8 cellular contexts compared by ENCODE assay signal in genomic region chr17:65294184-65294719, GRCh38.
DNase-seq lines count a peak whose midpoint lies in the region; ATAC-seq, FAIRE-seq and TF ChIP-seq lines count a peak whose summit lies in the region.

No MANE protein-coding gene starts in this region.

- H3K4me3 ChIP-seq in WI38 (ENCODE audit: low read depth, low read length) (no peak overlapping the region), bronchial epithelial cell (ENCODE audit: low read depth, low read length) (no peak overlapping the region), kidney (ENCODE audit: low read length in 2 of 2) (no peak overlapping the region)

- H3K27ac ChIP-seq in kidney (ENCODE audit: low read depth in 2 of 2, low read length in 2 of 2), result no peak overlapping the region

- no peaks in the 10 kb centered on the region for H3K36me3 Mint-ChIP-seq in HFFc6 (ENCODE audit: low read depth)

- no peak overlapping the region for H3K4me3 Mint-ChIP-seq in HFFc6

- H3K36me3 ChIP-seq in bronchial epithelial cell (ENCODE audit: control insufficient read depth, insufficient read depth, low read length) (no peaks in the 10 kb centered on the region), kidney (ENCODE audit: control insufficient read depth in 1 of 2, insufficient read depth in 2 of 2, low read length in 2 of 2) (no peaks in the 10 kb centered on the region)

- peaks cover 0 to 2% of the 10 kb centered on the region in 2 donors for H3K4me1 ChIP-seq in kidney (ENCODE audit: control insufficient read depth in 1 of 2, insufficient read depth in 1 of 2, low read depth in 1 of 2, low read length in 2 of 2)

- no peaks in the 10 kb centered on the region; the same call in 1 of the 2 replicates for H3K4me1 Mint-ChIP-seq in HFFc6 (ENCODE audit: low read depth)

- H3K9me3 ChIP-seq in kidney (ENCODE audit: control insufficient read depth in 1 of 2, low read length in 2 of 2), result no peaks in the 10 kb centered on the region

- no peak overlapping the region for H3K27ac Mint-ChIP-seq in HFFc6

- FAIRE-seq in bronchial epithelial cell (lab: Jason Lieb, UNC) (no peak), kidney (lab: Jason Lieb, UNC) (no peak)

- no peak overlapping the region for H3K9ac ChIP-seq in kidney (ENCODE audit: low read length in 2 of 2)

- peak; percentile 82 for TF ChIP-seq CTCF in HFFc6 (IDR thresholded peaks at IDR 0.05)
- TF ChIP-seq CTCF in WI38 (IDR thresholded peaks at IDR 0.05; ENCODE audit: low read depth, low read length), result peak; percentile 79
- TF ChIP-seq CTCF in bronchial epithelial cell (IDR thresholded peaks at IDR 0.05; ENCODE audit: insufficient read depth, low read length, severe bottlenecking), result peak; percentile 87
- TF ChIP-seq CTCF in kidney (IDR thresholded peaks at IDR 0.05; ENCODE audit: borderline replicate concordance, extremely low read depth, insufficient read depth), result peak; percentile 77

- ATAC-seq in HG03108 (IDR thresholded peaks at IDR 0.05; ENCODE audit: unreplicated experiment), result no peak

- no peaks in the 10 kb centered on the region for H3K9me3 Mint-ChIP-seq in HFFc6

- no peaks in the 10 kb centered on the region for H3K27me3 ChIP-seq in bronchial epithelial cell (ENCODE audit: control insufficient read depth, insufficient read depth, low read length)

- peaks cover 9% of the 10 kb centered on the region for H3K27me3 Mint-ChIP-seq in HFFc6 (ENCODE audit: insufficient read depth)

- intact Hi-C loops in kidney (cut with DNase I), result no loop called here

- DNase-seq in DMS114 treated with DMSO at 0.1 percent for 48 hours (lab: John Stamatoyannopoulos, UW; ENCODE audit: unreplicated experiment), result peak; percentile 47
- DNase-seq in HFFc6, result peak; percentile 45
- DNase-seq in NCI-H2107 treated with DMSO at 0.1 percent for 48 hours (lab: John Stamatoyannopoulos, UW; ENCODE audit: unreplicated experiment), result peak; percentile 58
- DNase-seq in bronchial epithelial cell (ENCODE audit: low read depth), result peak; percentile 46
- peak; percentile 76 for DNase-seq in kidney
- peak; percentile 19 to 47 (median 36) for DNase-seq in stimulated activated CD4-positive, alpha-beta T cell treated with anti-CD3 and anti-CD28 coated beads, Interleukin-1b, Interleukin-23, amount 100 ng/mL, for 24 hours (ENCODE audit: low read depth in 4 of 4, low spot score in 1 of 4)
